ENCODE assay signal across 1 cellular context in the genomic region with DNA sequence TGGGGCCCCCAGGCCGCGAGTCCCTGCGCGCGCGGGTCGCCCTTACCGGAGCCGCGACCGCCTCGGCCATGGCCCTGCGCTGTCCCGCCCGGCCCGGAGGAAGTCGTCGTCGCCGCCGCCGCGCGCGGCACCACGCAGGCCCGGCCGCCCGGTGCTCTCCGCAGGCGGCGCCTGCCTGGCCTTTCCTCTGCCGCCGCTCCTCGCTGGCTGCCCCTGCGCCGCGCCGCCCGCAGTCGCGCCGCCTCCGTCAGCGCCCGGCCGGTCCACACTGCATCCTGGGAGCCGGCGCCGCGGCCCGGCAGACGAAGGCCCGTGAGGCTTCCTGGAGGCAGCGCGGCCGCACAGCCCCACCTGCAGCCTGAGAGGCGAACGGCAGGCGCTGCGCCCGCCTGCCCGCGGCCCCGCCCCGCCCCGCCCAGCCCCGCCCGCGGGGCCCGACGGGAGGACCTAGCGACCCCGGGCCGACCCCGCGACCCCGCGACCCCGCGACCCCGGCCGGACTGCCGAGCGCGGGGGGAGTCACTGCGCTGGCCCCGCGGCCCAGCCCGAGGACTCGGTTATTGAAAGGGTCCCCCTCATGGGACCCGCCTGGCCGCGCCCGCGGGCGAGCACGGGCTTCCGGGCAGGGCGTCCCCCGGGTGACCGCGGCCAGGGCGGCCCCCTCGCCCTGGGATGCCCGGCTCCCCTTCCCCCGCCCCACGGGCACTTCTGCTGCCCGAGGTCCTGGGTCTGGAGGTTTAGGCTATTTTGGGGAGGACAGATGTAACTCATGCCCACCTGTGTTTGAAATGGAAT.
A peak's percentile ranks its signal among the peaks of the same experiment; 100 is the strongest.
TF ChIP-seq lines count a peak whose summit lies in the region.

A gene (minus strand): TSS at position 343 of the 795 bp plus-strand sequence. CDS start 273 bp downstream, at position 70.

TF ChIP-seq in K562, 482 proteins besides CTCF, POLR2A, EP300 and RAD21 (continued from another document and continues in another):
- TF ChIP-seq, protein P1, sequence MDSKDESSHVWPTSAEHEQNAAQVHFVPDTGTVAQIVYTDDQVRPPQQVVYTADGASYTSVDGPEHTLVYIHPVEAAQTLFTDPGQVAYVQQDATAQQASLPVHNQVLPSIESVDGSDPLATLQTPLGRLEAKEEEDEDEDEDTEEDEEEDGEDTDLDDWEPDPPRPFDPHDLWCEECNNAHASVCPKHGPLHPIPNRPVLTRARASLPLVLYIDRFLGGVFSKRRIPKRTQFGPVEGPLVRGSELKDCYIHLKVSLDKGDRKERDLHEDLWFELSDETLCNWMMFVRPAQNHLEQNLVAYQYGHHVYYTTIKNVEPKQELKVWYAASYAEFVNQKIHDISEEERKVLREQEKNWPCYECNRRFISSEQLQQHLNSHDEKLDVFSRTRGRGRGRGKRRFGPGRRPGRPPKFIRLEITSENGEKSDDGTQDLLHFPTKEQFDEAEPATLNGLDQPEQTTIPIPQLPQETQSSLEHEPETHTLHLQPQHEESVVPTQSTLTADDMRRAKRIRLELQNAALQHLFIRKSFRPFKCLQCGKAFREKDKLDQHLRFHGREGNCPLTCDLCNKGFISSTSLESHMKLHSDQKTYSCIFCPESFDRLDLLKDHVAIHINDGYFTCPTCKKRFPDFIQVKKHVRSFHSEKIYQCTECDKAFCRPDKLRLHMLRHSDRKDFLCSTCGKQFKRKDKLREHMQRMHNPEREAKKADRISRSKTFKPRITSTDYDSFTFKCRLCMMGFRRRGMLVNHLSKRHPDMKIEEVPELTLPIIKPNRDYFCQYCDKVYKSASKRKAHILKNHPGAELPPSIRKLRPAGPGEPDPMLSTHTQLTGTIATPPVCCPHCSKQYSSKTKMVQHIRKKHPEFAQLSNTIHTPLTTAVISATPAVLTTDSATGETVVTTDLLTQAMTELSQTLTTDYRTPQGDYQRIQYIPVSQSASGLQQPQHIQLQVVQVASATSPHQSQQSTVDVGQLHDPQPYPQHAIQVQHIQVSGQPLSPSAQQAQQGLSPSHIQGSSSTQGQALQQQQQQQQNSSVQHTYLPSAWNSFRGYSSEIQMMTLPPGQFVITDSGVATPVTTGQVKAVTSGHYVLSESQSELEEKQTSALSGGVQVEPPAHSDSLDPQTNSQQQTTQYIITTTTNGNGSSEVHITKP (IDR thresholded peaks at IDR 0.05; ENCODE audit: partially characterized antibody): no peak
- TF ChIP-seq ZNF699 (CRISPR knock-in tag; IDR thresholded peaks at IDR 0.05; ENCODE audit: insufficient replicate concordance): no peak
- TF ChIP-seq HIVEP1 (CRISPR knock-in tag; IDR thresholded peaks at IDR 0.05): peak; percentile 44; the same call in 1 of the 2 replicates
- peak; percentile 80 for TF ChIP-seq TAF1 (IDR thresholded peaks at IDR 0.05; ENCODE audit: control insufficient read depth, extremely low read depth, insufficient read depth, low read length, severe bottlenecking)
- TF ChIP-seq, protein P2, sequence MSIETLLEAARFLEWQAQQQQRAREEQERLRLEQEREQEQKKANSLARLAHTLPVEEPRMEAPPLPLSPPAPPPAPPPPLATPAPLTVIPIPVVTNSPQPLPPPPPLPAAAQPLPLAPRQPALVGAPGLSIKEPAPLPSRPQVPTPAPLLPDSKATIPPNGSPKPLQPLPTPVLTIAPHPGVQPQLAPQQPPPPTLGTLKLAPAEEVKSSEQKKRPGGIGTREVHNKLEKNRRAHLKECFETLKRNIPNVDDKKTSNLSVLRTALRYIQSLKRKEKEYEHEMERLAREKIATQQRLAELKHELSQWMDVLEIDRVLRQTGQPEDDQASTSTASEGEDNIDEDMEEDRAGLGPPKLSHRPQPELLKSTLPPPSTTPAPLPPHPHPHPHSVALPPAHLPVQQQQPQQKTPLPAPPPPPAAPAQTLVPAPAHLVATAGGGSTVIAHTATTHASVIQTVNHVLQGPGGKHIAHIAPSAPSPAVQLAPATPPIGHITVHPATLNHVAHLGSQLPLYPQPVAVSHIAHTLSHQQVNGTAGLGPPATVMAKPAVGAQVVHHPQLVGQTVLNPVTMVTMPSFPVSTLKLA (conservative IDR thresholded peaks at IDR 0.05): 0 out of 4 replicates have a peak, but pooled peaks of 1 of the 2 experiments have one; percentile 31
- TF ChIP-seq, protein P3, sequence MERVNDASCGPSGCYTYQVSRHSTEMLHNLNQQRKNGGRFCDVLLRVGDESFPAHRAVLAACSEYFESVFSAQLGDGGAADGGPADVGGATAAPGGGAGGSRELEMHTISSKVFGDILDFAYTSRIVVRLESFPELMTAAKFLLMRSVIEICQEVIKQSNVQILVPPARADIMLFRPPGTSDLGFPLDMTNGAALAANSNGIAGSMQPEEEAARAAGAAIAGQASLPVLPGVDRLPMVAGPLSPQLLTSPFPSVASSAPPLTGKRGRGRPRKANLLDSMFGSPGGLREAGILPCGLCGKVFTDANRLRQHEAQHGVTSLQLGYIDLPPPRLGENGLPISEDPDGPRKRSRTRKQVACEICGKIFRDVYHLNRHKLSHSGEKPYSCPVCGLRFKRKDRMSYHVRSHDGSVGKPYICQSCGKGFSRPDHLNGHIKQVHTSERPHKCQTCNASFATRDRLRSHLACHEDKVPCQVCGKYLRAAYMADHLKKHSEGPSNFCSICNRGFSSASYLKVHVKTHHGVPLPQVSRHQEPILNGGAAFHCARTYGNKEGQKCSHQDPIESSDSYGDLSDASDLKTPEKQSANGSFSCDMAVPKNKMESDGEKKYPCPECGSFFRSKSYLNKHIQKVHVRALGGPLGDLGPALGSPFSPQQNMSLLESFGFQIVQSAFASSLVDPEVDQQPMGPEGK (CRISPR knock-in tag; IDR thresholded peaks at IDR 0.05; ENCODE audit: borderline replicate concordance): no peak
- TF ChIP-seq KAT8 (IDR thresholded peaks at IDR 0.05; ENCODE audit: low read depth): no peak
- TF ChIP-seq GABPA (tag; conservative IDR thresholded peaks at IDR 0.05; ENCODE audit: low read depth): peak; percentile 72
- TF ChIP-seq CEBPG (CRISPR knock-in tag; IDR thresholded peaks at IDR 0.05): no peak
- TF ChIP-seq CEBPG (tag; conservative IDR thresholded peaks at IDR 0.05 in 1 of 2, IDR thresholded peaks at IDR 0.05 in 1 of 2): no peak
- no peak for TF ChIP-seq HSF4 (CRISPR knock-in tag; IDR thresholded peaks at IDR 0.05; ENCODE audit: borderline replicate concordance)
- TF ChIP-seq ZNF224 (CRISPR knock-in tag; IDR thresholded peaks at IDR 0.05): no peak
- TF ChIP-seq, protein P4, sequence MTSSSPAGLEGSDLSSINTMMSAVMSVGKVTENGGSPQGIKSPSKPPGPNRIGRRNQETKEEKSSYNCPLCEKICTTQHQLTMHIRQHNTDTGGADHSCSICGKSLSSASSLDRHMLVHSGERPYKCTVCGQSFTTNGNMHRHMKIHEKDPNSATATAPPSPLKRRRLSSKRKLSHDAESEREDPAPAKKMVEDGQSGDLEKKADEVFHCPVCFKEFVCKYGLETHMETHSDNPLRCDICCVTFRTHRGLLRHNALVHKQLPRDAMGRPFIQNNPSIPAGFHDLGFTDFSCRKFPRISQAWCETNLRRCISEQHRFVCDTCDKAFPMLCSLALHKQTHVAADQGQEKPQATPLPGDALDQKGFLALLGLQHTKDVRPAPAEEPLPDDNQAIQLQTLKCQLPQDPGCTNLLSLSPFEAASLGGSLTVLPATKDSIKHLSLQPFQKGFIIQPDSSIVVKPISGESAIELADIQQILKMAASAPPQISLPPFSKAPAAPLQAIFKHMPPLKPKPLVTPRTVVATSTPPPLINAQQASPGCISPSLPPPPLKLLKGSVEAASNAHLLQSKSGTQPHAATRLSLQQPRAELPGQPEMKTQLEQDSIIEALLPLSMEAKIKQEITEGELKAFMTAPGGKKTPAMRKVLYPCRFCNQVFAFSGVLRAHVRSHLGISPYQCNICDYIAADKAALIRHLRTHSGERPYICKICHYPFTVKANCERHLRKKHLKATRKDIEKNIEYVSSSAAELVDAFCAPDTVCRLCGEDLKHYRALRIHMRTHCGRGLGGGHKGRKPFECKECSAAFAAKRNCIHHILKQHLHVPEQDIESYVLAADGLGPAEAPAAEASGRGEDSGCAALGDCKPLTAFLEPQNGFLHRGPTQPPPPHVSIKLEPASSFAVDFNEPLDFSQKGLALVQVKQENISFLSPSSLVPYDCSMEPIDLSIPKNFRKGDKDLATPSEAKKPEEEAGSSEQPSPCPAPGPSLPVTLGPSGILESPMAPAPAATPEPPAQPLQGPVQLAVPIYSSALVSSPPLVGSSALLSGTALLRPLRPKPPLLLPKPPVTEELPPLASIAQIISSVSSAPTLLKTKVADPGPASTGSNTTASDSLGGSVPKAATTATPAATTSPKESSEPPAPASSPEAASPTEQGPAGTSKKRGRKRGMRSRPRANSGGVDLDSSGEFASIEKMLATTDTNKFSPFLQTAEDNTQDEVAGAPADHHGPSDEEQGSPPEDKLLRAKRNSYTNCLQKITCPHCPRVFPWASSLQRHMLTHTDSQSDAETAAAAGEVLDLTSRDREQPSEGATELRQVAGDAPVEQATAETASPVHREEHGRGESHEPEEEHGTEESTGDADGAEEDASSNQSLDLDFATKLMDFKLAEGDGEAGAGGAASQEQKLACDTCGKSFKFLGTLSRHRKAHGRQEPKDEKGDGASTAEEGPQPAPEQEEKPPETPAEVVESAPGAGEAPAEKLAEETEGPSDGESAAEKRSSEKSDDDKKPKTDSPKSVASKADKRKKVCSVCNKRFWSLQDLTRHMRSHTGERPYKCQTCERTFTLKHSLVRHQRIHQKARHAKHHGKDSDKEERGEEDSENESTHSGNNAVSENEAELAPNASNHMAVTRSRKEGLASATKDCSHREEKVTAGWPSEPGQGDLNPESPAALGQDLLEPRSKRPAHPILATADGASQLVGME (CRISPR knock-in tag; IDR thresholded peaks at IDR 0.05): 0 out of 2 replicates have a peak, but pooled peaks have one; percentile 18
- no peak for TF ChIP-seq SNRNP70 (optimal IDR thresholded peaks at IDR 0.05; ENCODE audit: low read depth, low read length)
- no peak for TF ChIP-seq PHTF2 (CRISPR knock-in tag; IDR thresholded peaks at IDR 0.05)
- no peak for TF ChIP-seq SMARCA4 (IDR thresholded peaks at IDR 0.05)
- no peak for TF ChIP-seq NR4A1 (CRISPR knock-in tag; IDR thresholded peaks at IDR 0.05)
- no peak for TF ChIP-seq NR4A1 (tag; IDR thresholded peaks at IDR 0.05)
- TF ChIP-seq, protein P5, sequence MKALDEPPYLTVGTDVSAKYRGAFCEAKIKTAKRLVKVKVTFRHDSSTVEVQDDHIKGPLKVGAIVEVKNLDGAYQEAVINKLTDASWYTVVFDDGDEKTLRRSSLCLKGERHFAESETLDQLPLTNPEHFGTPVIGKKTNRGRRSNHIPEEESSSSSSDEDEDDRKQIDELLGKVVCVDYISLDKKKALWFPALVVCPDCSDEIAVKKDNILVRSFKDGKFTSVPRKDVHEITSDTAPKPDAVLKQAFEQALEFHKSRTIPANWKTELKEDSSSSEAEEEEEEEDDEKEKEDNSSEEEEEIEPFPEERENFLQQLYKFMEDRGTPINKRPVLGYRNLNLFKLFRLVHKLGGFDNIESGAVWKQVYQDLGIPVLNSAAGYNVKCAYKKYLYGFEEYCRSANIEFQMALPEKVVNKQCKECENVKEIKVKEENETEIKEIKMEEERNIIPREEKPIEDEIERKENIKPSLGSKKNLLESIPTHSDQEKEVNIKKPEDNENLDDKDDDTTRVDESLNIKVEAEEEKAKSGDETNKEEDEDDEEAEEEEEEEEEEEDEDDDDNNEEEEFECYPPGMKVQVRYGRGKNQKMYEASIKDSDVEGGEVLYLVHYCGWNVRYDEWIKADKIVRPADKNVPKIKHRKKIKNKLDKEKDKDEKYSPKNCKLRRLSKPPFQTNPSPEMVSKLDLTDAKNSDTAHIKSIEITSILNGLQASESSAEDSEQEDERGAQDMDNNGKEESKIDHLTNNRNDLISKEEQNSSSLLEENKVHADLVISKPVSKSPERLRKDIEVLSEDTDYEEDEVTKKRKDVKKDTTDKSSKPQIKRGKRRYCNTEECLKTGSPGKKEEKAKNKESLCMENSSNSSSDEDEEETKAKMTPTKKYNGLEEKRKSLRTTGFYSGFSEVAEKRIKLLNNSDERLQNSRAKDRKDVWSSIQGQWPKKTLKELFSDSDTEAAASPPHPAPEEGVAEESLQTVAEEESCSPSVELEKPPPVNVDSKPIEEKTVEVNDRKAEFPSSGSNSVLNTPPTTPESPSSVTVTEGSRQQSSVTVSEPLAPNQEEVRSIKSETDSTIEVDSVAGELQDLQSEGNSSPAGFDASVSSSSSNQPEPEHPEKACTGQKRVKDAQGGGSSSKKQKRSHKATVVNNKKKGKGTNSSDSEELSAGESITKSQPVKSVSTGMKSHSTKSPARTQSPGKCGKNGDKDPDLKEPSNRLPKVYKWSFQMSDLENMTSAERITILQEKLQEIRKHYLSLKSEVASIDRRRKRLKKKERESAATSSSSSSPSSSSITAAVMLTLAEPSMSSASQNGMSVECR (CRISPR knock-in tag; IDR thresholded peaks at IDR 0.05): peak; percentile 67
- TF ChIP-seq RFX5 (IDR thresholded peaks at IDR 0.05; ENCODE audit: low read depth, low read length): no peak
- TF ChIP-seq POU5F1 (IDR thresholded peaks at IDR 0.05; ENCODE audit: borderline replicate concordance, low read depth, low read length, partially characterized antibody): no peak
- no peak for TF ChIP-seq POLR3A (IDR thresholded peaks at IDR 0.05; ENCODE audit: borderline replicate concordance, extremely low read depth, insufficient read depth, insufficient read length)
- TF ChIP-seq ZZZ3 (IDR thresholded peaks at IDR 0.05): no peak
- no peak for TF ChIP-seq BDP1 (IDR thresholded peaks at IDR 0.05; ENCODE audit: insufficient read depth, insufficient read length)
- no peak for TF ChIP-seq ZNF830 (CRISPR knock-in tag; IDR thresholded peaks at IDR 0.05)
- peak; percentile 99 for TF ChIP-seq ZFP36 (IDR thresholded peaks at IDR 0.05; ENCODE audit: low read depth, low read length, partially characterized antibody)
- no peak for TF ChIP-seq ZNF253 (CRISPR knock-in tag; conservative IDR thresholded peaks at IDR 0.05)
- TF ChIP-seq, protein P6, sequence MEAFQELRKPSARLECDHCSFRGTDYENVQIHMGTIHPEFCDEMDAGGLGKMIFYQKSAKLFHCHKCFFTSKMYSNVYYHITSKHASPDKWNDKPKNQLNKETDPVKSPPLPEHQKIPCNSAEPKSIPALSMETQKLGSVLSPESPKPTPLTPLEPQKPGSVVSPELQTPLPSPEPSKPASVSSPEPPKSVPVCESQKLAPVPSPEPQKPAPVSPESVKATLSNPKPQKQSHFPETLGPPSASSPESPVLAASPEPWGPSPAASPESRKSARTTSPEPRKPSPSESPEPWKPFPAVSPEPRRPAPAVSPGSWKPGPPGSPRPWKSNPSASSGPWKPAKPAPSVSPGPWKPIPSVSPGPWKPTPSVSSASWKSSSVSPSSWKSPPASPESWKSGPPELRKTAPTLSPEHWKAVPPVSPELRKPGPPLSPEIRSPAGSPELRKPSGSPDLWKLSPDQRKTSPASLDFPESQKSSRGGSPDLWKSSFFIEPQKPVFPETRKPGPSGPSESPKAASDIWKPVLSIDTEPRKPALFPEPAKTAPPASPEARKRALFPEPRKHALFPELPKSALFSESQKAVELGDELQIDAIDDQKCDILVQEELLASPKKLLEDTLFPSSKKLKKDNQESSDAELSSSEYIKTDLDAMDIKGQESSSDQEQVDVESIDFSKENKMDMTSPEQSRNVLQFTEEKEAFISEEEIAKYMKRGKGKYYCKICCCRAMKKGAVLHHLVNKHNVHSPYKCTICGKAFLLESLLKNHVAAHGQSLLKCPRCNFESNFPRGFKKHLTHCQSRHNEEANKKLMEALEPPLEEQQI (IDR thresholded peaks at IDR 0.05): no peak
- no peak for TF ChIP-seq HMG20B (CRISPR knock-in tag; IDR thresholded peaks at IDR 0.05)
- no peak for TF ChIP-seq NFXL1 (CRISPR knock-in tag; IDR thresholded peaks at IDR 0.05)
- no peak for TF ChIP-seq KLF1 (tag; IDR thresholded peaks at IDR 0.05)
- TF ChIP-seq PHF21A (IDR thresholded peaks at IDR 0.05; ENCODE audit: borderline replicate concordance, low read depth): no peak
